11 cellular contexts compared by ENCODE assay signal in the genomic region with DNA sequence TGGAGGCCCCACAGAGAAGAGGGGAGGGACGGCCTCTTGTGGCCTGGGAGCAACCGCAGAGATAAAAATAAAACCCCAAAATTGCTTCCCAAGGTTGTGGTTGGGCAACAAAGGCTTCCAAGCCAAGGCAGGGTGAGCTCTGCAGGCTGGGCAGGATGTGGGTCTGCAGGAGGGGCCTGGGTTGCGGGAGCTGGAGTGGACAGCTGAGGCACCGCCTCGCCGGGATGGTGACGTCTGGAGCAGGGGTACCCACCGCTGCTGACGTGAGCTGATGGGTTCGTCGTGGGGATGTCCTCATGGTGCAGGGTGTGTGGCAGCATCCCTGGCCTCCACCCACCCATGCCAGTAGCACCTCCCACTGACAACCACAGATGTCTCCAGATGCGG. TPM values are rescaled to one million over a fixed set of nuclear protein-coding genes. Genes with fewer than 3 reads are reported as not detected.
DNase-seq lines count a peak whose midpoint lies in the region; ATAC-seq and TF ChIP-seq lines count a peak whose summit lies in the region.
"Had no signal": no experiment of that assay in that cellular context is flagged by ENCODE, and none has a peak within 500 bp of the region (broad histone marks: within the 10 kb centered on the region; RNA-seq: fewer than 3 reads in every experiment).

No MANE protein-coding gene starts in this region.

- H3K18ac ChIP-seq in neuronal stem cell (ENCODE audit: low read length), result no peak overlapping the region

- peak overlapping the region; percentile 89 for H3K23ac ChIP-seq in neuronal stem cell (ENCODE audit: low read depth, low read length, poor library complexity)

- H3K9me3 ChIP-seq in HCT116 (ENCODE audit: control insufficient read depth in 1 of 2, insufficient read depth in 1 of 2, low read depth in 1 of 2, low read length in 2 of 2), result peaks cover 0 to 10% of the 10 kb centered on the region in 2 experiments; a peak in 1 of 4 replicates
- H3K9me3 ChIP-seq in neuronal stem cell (replicated peaks in 1 of 2; ENCODE audit: control insufficient read depth in 2 of 2, insufficient read depth in 1 of 2, low read depth in 1 of 2, low read length in 2 of 2), result peaks cover 0 to 9% of the 10 kb centered on the region in 2 donors
- H3K9me3 ChIP-seq: pancreas had no signal

- H2AK5ac ChIP-seq in neuronal stem cell (ENCODE audit: low read depth, low read length), result peak overlapping the region; percentile 40

- H3K4me2 ChIP-seq in HCT116 (ENCODE audit: low read length) (peak overlapping the region; percentile 8; the same call in 1 of the 2 replicates), neuronal stem cell (ENCODE audit: insufficient read depth, low read length, poor library complexity, severe bottlenecking) (no peak overlapping the region)
- H3K4me2 ChIP-seq: PC-9 had no signal

- H3K27ac ChIP-seq in HCT116 (ENCODE audit: low read depth, low read length) (peak overlapping the region; percentile 27; the same call in 1 of the 2 replicates), neuronal stem cell (replicated peaks; ENCODE audit: low read length) (no peak overlapping the region)
- H3K27ac ChIP-seq: PC-9 had no signal

- H4K91ac ChIP-seq in neuronal stem cell (ENCODE audit: low read depth, low read length, poor library complexity), result no peak overlapping the region

- intact Hi-C loops in HCT116 (cut with micrococcal nuclease), result no loop called here

- no peak overlapping the region for H2BK5ac ChIP-seq in neuronal stem cell (ENCODE audit: low read length)

- WGBS in neuronal stem cell (ENCODE audit: extremely low coverage in 2 of 2, insufficient read length in 2 of 2, insufficient replicate concordance in 1 of 2), 2 donors, result no CpG with 5 or more reads among the region's 12 CpGs

- no peak overlapping the region for H3K9ac ChIP-seq in HCT116 (ENCODE audit: low read length)
- H3K9ac ChIP-seq in neuronal stem cell (ENCODE audit: low read depth, low read length, poor library complexity), result no peak overlapping the region

- DNase-seq in HCT116 (ENCODE audit: low read depth, low spot score) (no peak), RPMI8226 (peak; percentile 51), neuronal stem cell (ENCODE audit: low spot score) (no peak), NCI-H1417 treated with DMSO at 0.1 percent for 48 hours (lab: John Stamatoyannopoulos, UW) (no peak)
- DNase-seq in activated T-helper 9 cell treated with anti-CD3 and anti-CD28 coated beads, Interleukin-2, amount 50 U/mL, for 16 hours (ENCODE audit: low read depth), result peak; percentile 38
- DNase-seq: NCI-H1092 had no signal

- no peak overlapping the region for H2BK120ac ChIP-seq in neuronal stem cell (ENCODE audit: low read depth, low read length)

- H3K36me3 ChIP-seq in HCT116 (ENCODE audit: control insufficient read depth in 1 of 2, insufficient read depth in 2 of 2, low read length in 2 of 2), result peaks cover 0 to 11% of the 10 kb centered on the region in 2 experiments; a peak in 1 of 4 replicates
- H3K36me3 ChIP-seq in neuronal stem cell (replicated peaks in 1 of 2; ENCODE audit: control insufficient read depth in 2 of 2, insufficient read depth in 2 of 2, low read length in 2 of 2), result peaks cover 14 to 15% of the 10 kb centered on the region in 2 donors
- H3K36me3 ChIP-seq: pancreas had no signal

- TF ChIP-seq CTCF in HCT116 (IDR thresholded peaks at IDR 0.05 in 2 of 3, conservative IDR thresholded peaks at IDR 0.05 in 1 of 3; ENCODE audit: borderline replicate concordance in 1 of 3, insufficient read depth in 1 of 3, low read depth in 2 of 3, low read length in 2 of 3), result no peak

- H3K4me1 ChIP-seq in HCT116 (ENCODE audit: control insufficient read depth in 1 of 2, insufficient read depth in 2 of 2, low read length in 2 of 2) (peaks cover 10 to 27% of the 10 kb centered on the region in 2 experiments), neuronal stem cell (ENCODE audit: control insufficient read depth in 2 of 2, insufficient read depth in 1 of 2, low read depth in 1 of 2, low read length in 2 of 2) (peaks cover 13 to 17% of the 10 kb centered on the region in 2 donors)

- H4K8ac ChIP-seq in neuronal stem cell (ENCODE audit: low read depth, low read length), result peak overlapping the region; percentile 82

- H3K79me2 ChIP-seq in HCT116 (ENCODE audit: insufficient read depth, low read length), result peaks cover 29% of the 10 kb centered on the region

- H4K20me1 ChIP-seq in HCT116 (ENCODE audit: insufficient read depth), result no peaks in the 10 kb centered on the region

- CTCF ChIA-PET in HCT116 (lab: Charles Lee), result no interaction called here

- POLR2A ChIA-PET in HCT116 (lab: Charles Lee), result interaction anchor here (1.1 kb wide), 1 partner anchor 23 kb away, joined by 3 read pairs; no protein-coding TSS in a partner anchor

- H3K27me3 ChIP-seq in HCT116 (ENCODE audit: insufficient read depth, low read length), result no peaks in the 10 kb centered on the region
- H3K27me3 ChIP-seq in neuronal stem cell (ENCODE audit: control insufficient read depth in 3 of 3, insufficient read depth in 3 of 3, low read depth in 1 of 3, low read length in 3 of 3), result peaks cover 0 to 2% (median 0%) of the 10 kb centered on the region in 3 experiments
- H3K27me3 ChIP-seq: pancreas had no signal

- TF ChIP-seq RAD21 in HCT116 (IDR thresholded peaks at IDR 0.05; ENCODE audit: low read depth), result no peak

- H2AFZ ChIP-seq in HCT116 (ENCODE audit: low read depth, low read length, poor library complexity, severe bottlenecking) (no peak overlapping the region), neuronal stem cell (ENCODE audit: low read length) (no peak overlapping the region)
- H2AFZ ChIP-seq: PC-9 had no signal

- RAD21 ChIA-PET in HCT116 (lab: Charles Lee; ENCODE audit: low non-redundant PET in 1 of 2, low total read pairs in 2 of 2, uncharacterized antibody in 2 of 2, unreplicated experiment in 2 of 2), result interaction anchor here in 1 of 2 experiments (1.1 kb wide), 1 partner anchor 11 kb away, joined by 3 read pairs; no protein-coding TSS in a partner anchor

- H3K9me2 ChIP-seq in HCT116 (ENCODE audit: insufficient read depth), result 0 out of 2 replicates have a peak, but pooled peaks cover 3% of the 10 kb centered on the region

- no peak overlapping the region for H2BK15ac ChIP-seq in neuronal stem cell (ENCODE audit: low read length)

- no peak overlapping the region for H3K14ac ChIP-seq in neuronal stem cell (ENCODE audit: low read length)

- H3K4me3 ChIP-seq in HCT116 (replicated peaks in 1 of 2; ENCODE audit: low read depth in 1 of 2, low read length in 2 of 2) (no peak overlapping the region), neuronal stem cell (ENCODE audit: low read length in 2 of 2) (no peak overlapping the region)
- H3K4me3 ChIP-seq: pancreas, PC-9 had no signal

- peak overlapping the region; percentile 90 for H2BK12ac ChIP-seq in neuronal stem cell (ENCODE audit: low read length)

- H3K4ac ChIP-seq in neuronal stem cell (ENCODE audit: low read length), result peak overlapping the region; percentile 89

- no peak for ATAC-seq in HCT116
- no peak for ATAC-seq in HG03378 (IDR thresholded peaks at IDR 0.05; ENCODE audit: unreplicated experiment)
- ATAC-seq in GM21423 (IDR thresholded peaks at IDR 0.05; ENCODE audit: unreplicated experiment), result no peak
- ATAC-seq in HG03280 (IDR thresholded peaks at IDR 0.05; ENCODE audit: unreplicated experiment), result no peak

- TF ChIP-seq POLR2A in HCT116 (IDR thresholded peaks at IDR 0.05; ENCODE audit: borderline replicate concordance, extremely low read depth, insufficient read depth, insufficient read length), result no peak

- no TSS peak for BruUV-seq in HCT116 (replicated peaks; lab: Mats Ljungman, UMichigan)

- H3K79me1 ChIP-seq in neuronal stem cell (ENCODE audit: low read depth, low read length), result peaks cover 26% of the 10 kb centered on the region

TF ChIP-seq in HCT116, 20 proteins besides CTCF, POLR2A, EP300 and RAD21:
- TF ChIP-seq, protein P1, sequence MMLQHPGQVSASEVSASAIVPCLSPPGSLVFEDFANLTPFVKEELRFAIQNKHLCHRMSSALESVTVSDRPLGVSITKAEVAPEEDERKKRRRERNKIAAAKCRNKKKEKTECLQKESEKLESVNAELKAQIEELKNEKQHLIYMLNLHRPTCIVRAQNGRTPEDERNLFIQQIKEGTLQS (IDR thresholded peaks at IDR 0.05), result no peak
- TF ChIP-seq EGR1 (IDR thresholded peaks at IDR 0.05; ENCODE audit: low read depth) (no peak), ZFX (IDR thresholded peaks at IDR 0.05) (no peak), EZH2 (IDR thresholded peaks at IDR 0.05) (no peak)

RNA-seq across cellular contexts. Expression of a gene that starts 3.7 kb away (rescaled TPM):
- 200 TPM for total RNA-seq in HCT116 (2021; ENCODE audit: unreplicated experiment)
- 114 and 142 TPM in 2 replicates for polyA plus RNA-seq in HCT116 (2012)
- 61.8 TPM for polyA plus RNA-seq in neuronal stem cell (2013, experiment 1 of 2)
- polyA plus RNA-seq in neuronal stem cell (2013, experiment 2 of 2), result 60.5 TPM

RNA-seq across cellular contexts. Expression of a gene that starts 13.0 kb away (rescaled TPM):
- 0.74 TPM for total RNA-seq in HCT116 (2021; ENCODE audit: unreplicated experiment)
- 3.6 and 3.7 TPM in 2 replicates for polyA plus RNA-seq in HCT116 (2012)
- polyA plus RNA-seq in neuronal stem cell (2013, experiment 1 of 2), result 14.0 TPM
- polyA plus RNA-seq in neuronal stem cell (2013, experiment 2 of 2), result 13.2 TPM

RNA-seq across cellular contexts. Expression of a gene that starts 22.1 kb away (rescaled TPM):
- 160 TPM for total RNA-seq in HCT116 (2021; ENCODE audit: unreplicated experiment)
- 193 and 219 TPM in 2 replicates for polyA plus RNA-seq in HCT116 (2012)
- 31.8 TPM for polyA plus RNA-seq in neuronal stem cell (2013, experiment 1 of 2)
- polyA plus RNA-seq in neuronal stem cell (2013, experiment 2 of 2), result 31.9 TPM

RNA-seq across cellular contexts. Expression of a gene that starts 27.8 kb away (rescaled TPM):
- 173 TPM for total RNA-seq in HCT116 (2021; ENCODE audit: unreplicated experiment)
- 125 and 138 TPM in 2 replicates for polyA plus RNA-seq in HCT116 (2012)
- 91.8 TPM for polyA plus RNA-seq in neuronal stem cell (2013, experiment 1 of 2)
- 90.5 TPM for polyA plus RNA-seq in neuronal stem cell (2013, experiment 2 of 2)

RNA-seq across cellular contexts. Expression of a gene that starts 35.7 kb away (rescaled TPM):
- 131 TPM for total RNA-seq in HCT116 (2021; ENCODE audit: unreplicated experiment)
- 112 and 144 TPM in 2 replicates for polyA plus RNA-seq in HCT116 (2012)
- polyA plus RNA-seq in neuronal stem cell (2013, experiment 1 of 2), result 132 TPM
- polyA plus RNA-seq in neuronal stem cell (2013, experiment 2 of 2), result 135 TPM

Comparison
In these comparisons a context has a peak if more than half of its experiments do, and no peak if none do; other contexts are left out.
1. DNase-seq: peak in RPMI8226 (single experiment) and activated T-helper 9 cell treated with anti-CD3 and anti-CD28 coated beads, Interleukin-2, amount 50 U/mL, for 16 hours (single experiment); none in HCT116 (single experiment), neuronal stem cell (single experiment) and NCI-H1417 treated with DMSO at 0.1 percent for 48 hours (single experiment).